Comparison of ENCODE assay signal across 9 cellular contexts in genomic region chr12:132492522-132492921, GRCh38. TPM values are rescaled to one million over a fixed set of nuclear protein-coding genes. Genes with fewer than 3 reads are reported as not detected.
A peak's percentile ranks its signal among the peaks of the same experiment; 100 is the strongest.
DNase-seq lines count a peak whose midpoint lies in the region; ATAC-seq, FAIRE-seq and TF ChIP-seq lines count a peak whose summit lies in the region.
"Had no signal": no experiment of that assay in that cellular context is flagged by ENCODE, and none has a peak within 500 bp of the region (broad histone marks: within the 10 kb centered on the region; RNA-seq: fewer than 3 reads in every experiment).

No MANE protein-coding gene starts in this region.

- peaks cover 69% of the 10 kb centered on the region for H4K20me1 ChIP-seq in PC-3 (ENCODE audit: low read length)
- H4K20me1 ChIP-seq in keratinocyte (ENCODE audit: control insufficient read depth, extremely low read depth, insufficient read depth, low read length), result peaks cover 50% of the 10 kb centered on the region

- peak; percentile 32 for DNase-seq in left ventricle myocardium superior
- no peak for DNase-seq in left cardiac atrium
- DNase-seq in PC-3, result no peak
- DNase-seq in keratinocyte (ENCODE audit: low read depth, low spot score), result no peak
- no peak for DNase-seq in putamen (ENCODE audit: low spot score)
- DNase-seq in activated CD4-positive, CD25-positive, alpha-beta regulatory T cell treated with anti-CD3 and anti-CD28 coated beads, Interleukin-2, amount 50 U/mL, for 72 hours, result no peak
- DNase-seq in kidney glomerular epithelial cell (lab: John Stamatoyannopoulos, UW), result no peak
- DNase-seq: NCI-H1436 had no signal

- H3K4me3 ChIP-seq in PC-3 (ENCODE audit: low read length), result peak overlapping the region; percentile 77
- H3K4me3 ChIP-seq in keratinocyte (ENCODE audit: control insufficient read depth in 2 of 3, extremely low read depth in 1 of 3, insufficient read depth in 2 of 3, low read depth in 1 of 3, low read length in 3 of 3), result peak overlapping the region in 1 of 3 experiments; percentile 13

- CTCF ChIA-PET in PC-3 (lab: Charles Lee), result no interaction called here

- BruUV-seq in PC-3 (replicated peaks; lab: Mats Ljungman, UMichigan), result no TSS peak

- H3K36me3 ChIP-seq in PC-3 (ENCODE audit: low read depth, low read length), result no peaks in the 10 kb centered on the region
- H3K36me3 ChIP-seq in keratinocyte (ENCODE audit: control insufficient read depth in 2 of 2, extremely low read depth in 1 of 2, insufficient read depth in 2 of 2, low read length in 2 of 2), result no peaks in the 10 kb centered on the region

- H2AFZ ChIP-seq in PC-3 (ENCODE audit: low read length) (no peak overlapping the region), keratinocyte (ENCODE audit: control insufficient read depth, low read length) (no peak overlapping the region)

- no peak for FAIRE-seq in keratinocyte (lab: Jason Lieb, UNC)

- no peaks in the 10 kb centered on the region for H3F3A ChIP-seq in PC-3 (ENCODE audit: low read length, unreplicated experiment)

- no peaks in the 10 kb centered on the region for H3K27me3 ChIP-seq in PC-3 (ENCODE audit: low read length)
- peaks cover 9% of the 10 kb centered on the region for H3K27me3 ChIP-seq in keratinocyte (ENCODE audit: control insufficient read depth, extremely low read depth, insufficient read depth, low read length)

- POLR2A ChIA-PET in PC-3 (lab: Charles Lee; ENCODE audit: unreplicated experiment), result interaction anchor here (0.6 kb wide), 1 partner anchor 62 kb away, joined by 4 read pairs; no protein-coding TSS in a partner anchor

- H3K9me1 ChIP-seq in keratinocyte (ENCODE audit: control insufficient read depth, extremely low read depth, insufficient read depth, low read length), result peaks cover 7% of the 10 kb centered on the region

- H3K27ac ChIP-seq in PC-3 (ENCODE audit: low read length) (no peak overlapping the region), keratinocyte (ENCODE audit: control insufficient read depth, insufficient read depth, low read length) (no peak overlapping the region)

- dilution Hi-C loops in keratinocyte (cut with MboI; ENCODE audit: extremely low pct_ligation_motif_present, low sequenced_read_pairs), result no loop called here

- H3K9me3 ChIP-seq in PC-3 (ENCODE audit: low read length), result no peaks in the 10 kb centered on the region
- no peaks in the 10 kb centered on the region for H3K9me3 ChIP-seq in keratinocyte (ENCODE audit: control insufficient read depth, low read depth, low read length)

- H3K9ac ChIP-seq in PC-3 (ENCODE audit: low read length) (no peak overlapping the region), keratinocyte (ENCODE audit: control insufficient read depth, extremely low read depth, insufficient read depth, low read length) (no peak overlapping the region)

- no peak for TF ChIP-seq CTCF in PC-3 (conservative IDR thresholded peaks at IDR 0.05; ENCODE audit: low read depth, low read length)
- TF ChIP-seq CTCF in keratinocyte (optimal IDR thresholded peaks at IDR 0.05 in 1 of 3, IDR thresholded peaks at IDR 0.05 in 1 of 3, conservative IDR thresholded peaks at IDR 0.05 in 1 of 3; ENCODE audit: extremely low read depth in 1 of 3, insufficient read depth in 2 of 3, low read length in 3 of 3), result no peak

- H3K79me2 ChIP-seq in PC-3 (ENCODE audit: low read length) (peaks cover 69% of the 10 kb centered on the region), keratinocyte (ENCODE audit: control insufficient read depth, insufficient read depth, low read length) (peaks cover 65% of the 10 kb centered on the region)

- H3K4me2 ChIP-seq in PC-3 (ENCODE audit: low read length) (peak overlapping the region; percentile 96), keratinocyte (ENCODE audit: control insufficient read depth, extremely low read depth, insufficient read depth, low read depth, low read length) (peak overlapping the region; percentile 97)

- intact Hi-C loops in left ventricle myocardium superior (cut with micrococcal nuclease), result no loop called here
- intact Hi-C loops in left cardiac atrium (cut with DNase I), result no loop called here
- intact Hi-C loops in PC-3 (cut with micrococcal nuclease), result loop anchor here (2.0 kb wide), 1 partner anchor 68 kb away; no protein-coding TSS in a partner anchor

- ATAC-seq in left ventricle myocardium superior (no peak), left cardiac atrium (no peak), PC-3 (no peak), GM21737 (IDR thresholded peaks at IDR 0.05; ENCODE audit: unreplicated experiment) (no peak)

- no peaks in the 10 kb centered on the region for H3K9me2 ChIP-seq in PC-3 (replicated peaks; ENCODE audit: low read length)

- H3K4me1 ChIP-seq in PC-3 (ENCODE audit: insufficient read depth, low read length) (peaks cover 41% of the 10 kb centered on the region), keratinocyte (ENCODE audit: control insufficient read depth, extremely low read depth, insufficient read depth, low read length) (peaks cover 33% of the 10 kb centered on the region)

RNA-seq across cellular contexts. Expression of gene FBRSL1, which starts 2.6 kb away (rescaled TPM):
- total RNA-seq in left ventricle myocardium superior (68.0 TPM), left cardiac atrium (10 to 100 TPM; 46.7 to 49.4 TPM), PC-3 (2014; rRNA removed) (45.3 and 62.3 TPM in 2 replicates)
- polyA plus RNA-seq in keratinocyte, result 0.89 to 3.7 TPM (median 2.2 TPM) in 3 replicates
- 5.8 TPM for polyA plus RNA-seq in keratinocyte (2011; ENCODE audit: low read depth)
- 2.1 and 6.2 TPM in 2 replicates for polyA plus RNA-seq in keratinocyte (2011; cell fraction: cytosol; rRNA removed)
- polyA plus RNA-seq in keratinocyte (2011; cell fraction: nucleus; rRNA removed), result 15.4 and 18.2 TPM in 2 replicates
- polyA plus RNA-seq in keratinocyte (2012; ENCODE audit: low replicate concordance), result 18.4 and 36.3 TPM in 2 replicates
- 1.0 to 8.6 TPM (median 1.3 TPM) in 3 replicates for polyA minus RNA-seq in keratinocyte
- 13.8 TPM for polyA minus RNA-seq in keratinocyte (2011; cell fraction: cytosol; rRNA and poly(A)+ RNA removed)
- polyA minus RNA-seq in keratinocyte (2011; cell fraction: nucleus; rRNA and poly(A)+ RNA removed), result 11.8 and 14.3 TPM in 2 replicates
